Comparison of ENCODE assay signal across 1 cellular context in the genomic region with DNA sequence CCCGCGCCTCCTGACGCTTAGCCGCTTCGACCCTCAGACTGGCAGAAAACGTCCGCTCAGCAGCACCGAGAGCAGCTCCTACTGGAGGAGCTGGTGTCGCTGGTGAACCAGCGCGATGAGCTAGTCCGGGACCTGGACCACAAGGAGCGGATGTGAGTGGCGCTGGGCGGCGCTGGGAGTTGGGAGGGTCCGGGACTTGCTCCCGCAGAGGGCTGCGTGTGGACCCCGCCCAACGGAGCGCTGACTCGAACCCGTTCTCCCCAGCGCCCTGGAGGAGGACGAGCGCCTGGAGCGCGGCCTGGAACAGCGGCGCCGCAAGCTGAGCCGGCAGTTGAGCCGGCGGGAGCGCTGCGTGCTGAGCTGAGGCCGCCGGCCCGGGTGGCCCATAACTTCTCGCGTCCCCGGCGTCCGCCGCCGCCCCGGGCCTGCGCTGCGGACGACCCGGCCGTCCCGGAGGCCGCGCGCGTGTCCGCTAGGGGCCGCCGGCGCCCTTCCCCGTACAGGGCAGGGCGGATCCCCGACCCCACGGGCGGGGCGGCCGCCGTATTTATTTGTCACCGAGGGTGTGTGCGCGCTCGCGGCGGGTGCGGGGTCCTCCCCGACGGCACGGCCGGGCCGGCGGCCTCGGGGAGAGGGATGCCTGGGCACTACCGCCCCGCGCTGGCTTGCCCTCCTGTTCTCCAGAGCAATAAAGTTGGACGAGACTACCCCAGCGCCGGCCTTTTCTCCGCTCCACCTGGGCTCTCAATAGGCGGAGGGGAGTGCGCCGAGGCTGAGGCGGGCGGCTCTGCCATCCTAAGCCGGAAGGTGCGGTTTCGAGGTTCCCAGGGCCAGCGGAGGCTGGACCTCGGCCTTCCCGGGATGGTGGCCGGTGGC.
A peak's percentile ranks its signal among the peaks of the same experiment; 100 is the strongest.
TF ChIP-seq lines count a peak whose summit lies in the region.

No MANE protein-coding gene starts in this region.

TF ChIP-seq in K562, 482 proteins besides CTCF, POLR2A, EP300 and RAD21:
- TF ChIP-seq POLR2G (IDR thresholded peaks at IDR 0.05; ENCODE audit: low read depth, low read length), result peak; percentile 27; the same call in 1 of the 2 replicates
- no peak for TF ChIP-seq CEBPB (tag; IDR thresholded peaks at IDR 0.05)
- TF ChIP-seq HNRNPH1 (optimal IDR thresholded peaks at IDR 0.05; ENCODE audit: low read depth, low read length), result no peak
- no peak for TF ChIP-seq ZNF121 (CRISPR knock-in tag; conservative IDR thresholded peaks at IDR 0.05)
- TF ChIP-seq ZNF316 (IDR thresholded peaks at IDR 0.05), result peak; percentile 27; the same call in 1 of the 2 replicates
- no peak for TF ChIP-seq ETS2 (tag; IDR thresholded peaks at IDR 0.05; ENCODE audit: borderline replicate concordance, poor library complexity, severe bottlenecking)
- TF ChIP-seq, protein P1, sequence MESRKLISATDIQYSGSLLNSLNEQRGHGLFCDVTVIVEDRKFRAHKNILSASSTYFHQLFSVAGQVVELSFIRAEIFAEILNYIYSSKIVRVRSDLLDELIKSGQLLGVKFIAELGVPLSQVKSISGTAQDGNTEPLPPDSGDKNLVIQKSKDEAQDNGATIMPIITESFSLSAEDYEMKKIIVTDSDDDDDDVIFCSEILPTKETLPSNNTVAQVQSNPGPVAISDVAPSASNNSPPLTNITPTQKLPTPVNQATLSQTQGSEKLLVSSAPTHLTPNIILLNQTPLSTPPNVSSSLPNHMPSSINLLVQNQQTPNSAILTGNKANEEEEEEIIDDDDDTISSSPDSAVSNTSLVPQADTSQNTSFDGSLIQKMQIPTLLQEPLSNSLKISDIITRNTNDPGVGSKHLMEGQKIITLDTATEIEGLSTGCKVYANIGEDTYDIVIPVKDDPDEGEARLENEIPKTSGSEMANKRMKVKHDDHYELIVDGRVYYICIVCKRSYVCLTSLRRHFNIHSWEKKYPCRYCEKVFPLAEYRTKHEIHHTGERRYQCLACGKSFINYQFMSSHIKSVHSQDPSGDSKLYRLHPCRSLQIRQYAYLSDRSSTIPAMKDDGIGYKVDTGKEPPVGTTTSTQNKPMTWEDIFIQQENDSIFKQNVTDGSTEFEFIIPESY (CRISPR knock-in tag; IDR thresholded peaks at IDR 0.05), result peak; percentile 62; the same call in 1 of the 2 replicates
- TF ChIP-seq, protein P2, sequence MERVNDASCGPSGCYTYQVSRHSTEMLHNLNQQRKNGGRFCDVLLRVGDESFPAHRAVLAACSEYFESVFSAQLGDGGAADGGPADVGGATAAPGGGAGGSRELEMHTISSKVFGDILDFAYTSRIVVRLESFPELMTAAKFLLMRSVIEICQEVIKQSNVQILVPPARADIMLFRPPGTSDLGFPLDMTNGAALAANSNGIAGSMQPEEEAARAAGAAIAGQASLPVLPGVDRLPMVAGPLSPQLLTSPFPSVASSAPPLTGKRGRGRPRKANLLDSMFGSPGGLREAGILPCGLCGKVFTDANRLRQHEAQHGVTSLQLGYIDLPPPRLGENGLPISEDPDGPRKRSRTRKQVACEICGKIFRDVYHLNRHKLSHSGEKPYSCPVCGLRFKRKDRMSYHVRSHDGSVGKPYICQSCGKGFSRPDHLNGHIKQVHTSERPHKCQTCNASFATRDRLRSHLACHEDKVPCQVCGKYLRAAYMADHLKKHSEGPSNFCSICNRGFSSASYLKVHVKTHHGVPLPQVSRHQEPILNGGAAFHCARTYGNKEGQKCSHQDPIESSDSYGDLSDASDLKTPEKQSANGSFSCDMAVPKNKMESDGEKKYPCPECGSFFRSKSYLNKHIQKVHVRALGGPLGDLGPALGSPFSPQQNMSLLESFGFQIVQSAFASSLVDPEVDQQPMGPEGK (CRISPR knock-in tag; IDR thresholded peaks at IDR 0.05; ENCODE audit: borderline replicate concordance), result no peak
- TF ChIP-seq ARHGAP35 (IDR thresholded peaks at IDR 0.05; ENCODE audit: partially characterized antibody), result no peak
- no peak for TF ChIP-seq RBM14 (IDR thresholded peaks at IDR 0.05; ENCODE audit: borderline replicate concordance, insufficient read depth, low read depth, low read length)
- no peak for TF ChIP-seq ZNF232 (CRISPR knock-in tag; IDR thresholded peaks at IDR 0.05)
- no peak for TF ChIP-seq ZNF253 (CRISPR knock-in tag; conservative IDR thresholded peaks at IDR 0.05)
- peak; percentile 47 for TF ChIP-seq RBFOX2 (IDR thresholded peaks at IDR 0.05; ENCODE audit: low read depth, low read length)
